Comparison of ENCODE assay signal across 23 cellular contexts in the genomic region with DNA sequence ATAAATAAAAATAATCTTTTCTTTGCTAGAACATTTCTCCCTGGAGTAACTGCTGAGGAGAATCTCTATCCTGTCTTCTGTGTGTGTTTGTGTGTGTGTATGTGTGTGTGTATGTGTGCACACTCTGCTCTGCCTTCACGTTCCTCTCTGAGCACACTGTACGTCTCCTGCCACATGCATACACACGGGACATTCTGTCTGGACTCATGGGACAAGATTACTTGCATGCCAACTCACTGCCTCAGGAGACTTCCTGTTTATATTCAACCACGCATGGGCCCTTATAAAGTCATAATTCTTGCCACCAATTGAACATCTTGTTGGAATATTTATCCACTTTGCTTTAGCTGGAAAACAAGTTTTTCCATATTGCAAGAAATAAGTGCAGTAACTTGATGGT.
DNase-seq lines count a peak whose midpoint lies in the region; FAIRE-seq and TF ChIP-seq lines count a peak whose summit lies in the region.
"Had no signal": no experiment of that assay in that cellular context is flagged by ENCODE, and none has a peak within 500 bp of the region (broad histone marks: within the 10 kb centered on the region; RNA-seq: fewer than 3 reads in every experiment).

No MANE protein-coding gene starts in this region.

- DNase-seq in BJ (ENCODE audit: low read depth) (peak; percentile 31), LHCN-M2 (ENCODE audit: low read depth) (peak; percentile 34), fibroblast of mammary gland (ENCODE audit: low read depth) (peak; percentile 18), pulmonary artery endothelial cell (ENCODE audit: low read depth, low spot score) (peak; percentile 11), SHP77 treated with DMSO at 0.1 percent for 48 hours (lab: John Stamatoyannopoulos, UW) (no peak), CD1c-positive myeloid dendritic cell (ENCODE audit: extremely low spot score) (no peak), GM12891 (ENCODE audit: insufficient read length, low spot score) (no peak)
- DNase-seq: activated CD4-positive, alpha-beta T cell treated with anti-CD3 and anti-CD28 coated beads, Interleukin-2, amount 50 U/mL, for 4 hours; activated CD8-positive, alpha-beta memory T cell treated with anti-CD3 and anti-CD28 coated beads, Interleukin-2, amount 50 U/mL, for 48 hours; activated naive CD8-positive, alpha-beta T cell treated with anti-CD3 and anti-CD28 coated beads, Interleukin-2, amount 10 ng/mL, durations not matched to agents 7 days and 5 days; AML-193; COR-L47; cortex of kidney; DMS79 treated with DMSO at 0.1 percent for 48 hours; hippocampal formation; KBM-7; NCI-H526; upper lobe of right lung had no signal

- no peaks in the 10 kb centered on the region for H3K36me3 ChIP-seq in BJ (ENCODE audit: control insufficient read depth, insufficient read depth, low read length)
- H3K36me3 ChIP-seq: upper lobe of right lung had no signal

- no peak for TF ChIP-seq CTCF in BJ (IDR thresholded peaks at IDR 0.05; ENCODE audit: insufficient read depth, low read depth, low read length)
- no peak for TF ChIP-seq CTCF in fibroblast of mammary gland (conservative IDR thresholded peaks at IDR 0.05; ENCODE audit: control insufficient read depth, insufficient read depth, low read depth, low read length)

- POLR2A ChIA-PET in BJ (lab: Charles Lee), result interaction anchor here (0.6 kb wide), 2 partner anchors 10 to 70 kb away, joined by 3 to 4 read pairs; no protein-coding TSS in a partner anchor

- CTCF ChIA-PET in BJ (lab: Yijun Ruan, JAX), result interaction anchor here (1.1 kb wide), 1 partner anchor 12 kb away, joined by 3 read pairs; no protein-coding TSS in a partner anchor

- no peak for TF ChIP-seq POLR2A in GM12891 (IDR thresholded peaks at IDR 0.05; ENCODE audit: low read depth, low read length)

- no peaks in the 10 kb centered on the region for H3K27me3 ChIP-seq in BJ (ENCODE audit: control insufficient read depth, insufficient read depth, low read length)
- H3K27me3 ChIP-seq: upper lobe of right lung had no signal

- H3K4me3 ChIP-seq in BJ (ENCODE audit: low read depth, low read length) (no peak overlapping the region), fibroblast of mammary gland (ENCODE audit: control insufficient read depth, low read depth, low read length) (no peak overlapping the region)
- H3K4me3 ChIP-seq: GM23338, SK-N-MC, upper lobe of right lung had no signal

- FAIRE-seq in GM12891 (lab: Jason Lieb, UNC), result no peak
- FAIRE-seq: endometrium, frontal cortex, islet of Langerhans had no signal

TF ChIP-seq in GM12891, 5 proteins besides CTCF, POLR2A, EP300 and RAD21:
- TF ChIP-seq SPI1 (IDR thresholded peaks at IDR 0.05; ENCODE audit: low read depth, low read length) (no peak), POU2F2 (IDR thresholded peaks at IDR 0.05; ENCODE audit: low read depth, low read length) (no peak), PAX5 (IDR thresholded peaks at IDR 0.05; ENCODE audit: insufficient read depth, low read length, severe bottlenecking) (no peak), POLR2AphosphoS5 (IDR thresholded peaks at IDR 0.05; ENCODE audit: low read depth, low read length) (no peak), TAF1 (IDR thresholded peaks at IDR 0.05; ENCODE audit: low read depth, low read length) (no peak)

Comparison
In these comparisons a context has a peak if more than half of its experiments do, and no peak if none do; other contexts are left out.
1. DNase-seq: peak in BJ (single experiment), LHCN-M2 (single experiment), fibroblast of mammary gland (single experiment) and pulmonary artery endothelial cell (single experiment); none in SHP77 treated with DMSO at 0.1 percent for 48 hours (single experiment), CD1c-positive myeloid dendritic cell (single experiment) and GM12891 (single experiment).